Comparison of ENCODE assay signal across 8 cellular contexts in genomic region chr5:140244525-140245025, GRCh38. TPM values are rescaled to one million over a fixed set of nuclear protein-coding genes. Genes with fewer than 3 reads are reported as not detected.
A peak's percentile ranks its signal among the peaks of the same experiment; 100 is the strongest.
DNase-seq lines count a peak whose midpoint lies in the region; ATAC-seq and TF ChIP-seq lines count a peak whose summit lies in the region.

No MANE protein-coding gene starts in this region.

- peaks cover 10% of the 10 kb centered on the region for H3K4me1 ChIP-seq in MM.1S (ENCODE audit: low read length)
- peaks cover 0 to 63% (median 38%) of the 10 kb centered on the region in 4 donors for H3K4me1 ChIP-seq in tibial nerve

- no peaks in the 10 kb centered on the region for H3K9me2 ChIP-seq in MM.1S (replicated peaks; ENCODE audit: insufficient read depth, low read length)

- peak in 1 of 2 donors; percentile 67 for TF ChIP-seq EP300 in tibial nerve (IDR thresholded peaks at IDR 0.05)

- peak; percentile 78 for TF ChIP-seq CTCF in MM.1S (IDR thresholded peaks at IDR 0.05; ENCODE audit: low read length)
- peak; percentile 80 to 96 (median 90) for TF ChIP-seq CTCF in tibial nerve (IDR thresholded peaks at IDR 0.05)

- no peak for TF ChIP-seq POLR2A in tibial nerve (IDR thresholded peaks at IDR 0.05)

- CTCF ChIA-PET in activated naive CD4-positive, alpha-beta T cell treated with anti-CD3 and anti-CD28 coated beads, Interleukin-2, amount 10 ng/mL, durations not matched to agents 7 days and 5 days (lab: Charles Lee), result interaction anchor here (0.7 to 29.4 kb wide), 34 partner anchors 9 to 490 kb away, joined by 3 to 856 read pairs (median 4); partner anchors contain the start of genes EIF4EBP3, HBEGF, PFDN1 and SLC4A9

- no peaks in the 10 kb centered on the region for H3K9me3 ChIP-seq in MM.1S (replicated peaks; ENCODE audit: insufficient read depth, low read length)
- H3K9me3 ChIP-seq in tibial nerve, result no peaks in the 10 kb centered on the region

- H3K4me3 ChIP-seq in MM.1S (ENCODE audit: low read length), result no peak overlapping the region
- H3K4me3 ChIP-seq in tibial nerve, result no peak overlapping the region

- peaks cover 33% of the 10 kb centered on the region for H3K36me3 Mint-ChIP-seq in activated naive CD4-positive, alpha-beta T cell treated with anti-CD3 and anti-CD28 coated beads, Interleukin-2, amount 10 ng/mL, durations not matched to agents 7 days and 5 days

- no peaks in the 10 kb centered on the region for H3K27me3 ChIP-seq in MM.1S (replicated peaks; ENCODE audit: insufficient read depth, low read length)
- no peaks in the 10 kb centered on the region for H3K27me3 ChIP-seq in tibial nerve

- H3K79me2 ChIP-seq in MM.1S (ENCODE audit: low read length), result peaks cover 17% of the 10 kb centered on the region

- peak overlapping the region; percentile 3; the same call in 1 of the 2 replicates for H3K4me2 ChIP-seq in MM.1S (ENCODE audit: low read depth, low read length)

- intact Hi-C loops in posterior cingulate gyrus (cut with DNase I), result loop anchor here (1.0 kb wide), 1 partner anchor 107 kb away; no protein-coding TSS in a partner anchor

- H3K4me1 Mint-ChIP-seq in activated naive CD4-positive, alpha-beta T cell treated with anti-CD3 and anti-CD28 coated beads, Interleukin-2, amount 10 ng/mL, durations not matched to agents 7 days and 5 days, result peaks cover 52% of the 10 kb centered on the region

- no peak overlapping the region for H3K9ac ChIP-seq in MM.1S (ENCODE audit: low read length)

- no peaks in the 10 kb centered on the region for H3K36me3 ChIP-seq in MM.1S (replicated peaks; ENCODE audit: insufficient read depth, low read length)
- H3K36me3 ChIP-seq in tibial nerve, result peaks cover 0 to 21% (median 0%) of the 10 kb centered on the region in 3 donors

- DNase-seq in COLO668 (lab: John Stamatoyannopoulos, UW; ENCODE audit: unreplicated experiment) (peak; percentile 71), MM.1S (peak; percentile 82), glomerular visceral epithelial cell (ENCODE audit: extremely low spot score) (peak; percentile 94), posterior cingulate gyrus (peak; percentile 89 to 99 (median 94)), tibial nerve (ENCODE audit: low spot score in 2 of 2) (peak; percentile 87 to 91)
- DNase-seq in activated naive CD4-positive, alpha-beta T cell treated with anti-CD3 and anti-CD28 coated beads, Interleukin-2, amount 10 ng/mL, durations not matched to agents 7 days and 5 days, result peak; percentile 93

- peak; percentile 67 for ATAC-seq in GM21526 (IDR thresholded peaks at IDR 0.05; ENCODE audit: low FRiP score, unreplicated experiment)
- ATAC-seq in SK-N-SH treated with all-trans-retinoic acid at 6 μM for 48 hours, result peak; percentile 46

- H3K4me3 Mint-ChIP-seq in activated naive CD4-positive, alpha-beta T cell treated with anti-CD3 and anti-CD28 coated beads, Interleukin-2, amount 10 ng/mL, durations not matched to agents 7 days and 5 days, result peak overlapping the region; percentile 32

- H3K9me3 Mint-ChIP-seq in activated naive CD4-positive, alpha-beta T cell treated with anti-CD3 and anti-CD28 coated beads, Interleukin-2, amount 10 ng/mL, durations not matched to agents 7 days and 5 days, result no peaks in the 10 kb centered on the region

- peaks cover 4% of the 10 kb centered on the region for H3K27me3 Mint-ChIP-seq in activated naive CD4-positive, alpha-beta T cell treated with anti-CD3 and anti-CD28 coated beads, Interleukin-2, amount 10 ng/mL, durations not matched to agents 7 days and 5 days

- 10 to 14% methylated on average over 14 of the region's 14 CpGs for WGBS in tibial nerve, 2 donors

- H4K20me1 ChIP-seq in MM.1S (ENCODE audit: insufficient read depth, low read length), result no peaks in the 10 kb centered on the region

- H3K27ac Mint-ChIP-seq in activated naive CD4-positive, alpha-beta T cell treated with anti-CD3 and anti-CD28 coated beads, Interleukin-2, amount 10 ng/mL, durations not matched to agents 7 days and 5 days, result peak overlapping the region; percentile 9

- peaks cover 4% of the 10 kb centered on the region; the same call in 1 of the 2 replicates for H3F3A ChIP-seq in MM.1S (ENCODE audit: insufficient read depth, low read length)

- H2AFZ ChIP-seq in MM.1S (ENCODE audit: low read length), result no peak overlapping the region

- H3K27ac ChIP-seq in MM.1S (ENCODE audit: low read length) (no peak overlapping the region), tibial nerve (peak overlapping the region in 1 of 4 donors; percentile 62)

TF ChIP-seq in SK-N-SH treated with all-trans-retinoic acid at 6 μM for 48 hours, 23 proteins besides CTCF, POLR2A, EP300 and RAD21:
- no peak for TF ChIP-seq ARNTL (CRISPR knock-in tag; IDR thresholded peaks at IDR 0.05; ENCODE audit: borderline replicate concordance, low read depth)
- TF ChIP-seq CSRNP3 (CRISPR knock-in tag; IDR thresholded peaks at IDR 0.05), result no peak
- TF ChIP-seq ISL1 (CRISPR knock-in tag; IDR thresholded peaks at IDR 0.05), result no peak
- TF ChIP-seq ESRRG (CRISPR knock-in tag; IDR thresholded peaks at IDR 0.05), result no peak
- TF ChIP-seq BACH2 (CRISPR knock-in tag; IDR thresholded peaks at IDR 0.05; ENCODE audit: borderline replicate concordance), result no peak

RNA-seq across cellular contexts. Expression of gene PFDN1, which starts 58.3 kb away (rescaled TPM):
- 100 to 1,000 TPM in 3 of 4 donors, 10 to 100 TPM in 1; 98.2 to 146 (median 109) TPM for total RNA-seq in tibial nerve
